ENCODE assay signal across 11 cellular contexts in the genomic region with DNA sequence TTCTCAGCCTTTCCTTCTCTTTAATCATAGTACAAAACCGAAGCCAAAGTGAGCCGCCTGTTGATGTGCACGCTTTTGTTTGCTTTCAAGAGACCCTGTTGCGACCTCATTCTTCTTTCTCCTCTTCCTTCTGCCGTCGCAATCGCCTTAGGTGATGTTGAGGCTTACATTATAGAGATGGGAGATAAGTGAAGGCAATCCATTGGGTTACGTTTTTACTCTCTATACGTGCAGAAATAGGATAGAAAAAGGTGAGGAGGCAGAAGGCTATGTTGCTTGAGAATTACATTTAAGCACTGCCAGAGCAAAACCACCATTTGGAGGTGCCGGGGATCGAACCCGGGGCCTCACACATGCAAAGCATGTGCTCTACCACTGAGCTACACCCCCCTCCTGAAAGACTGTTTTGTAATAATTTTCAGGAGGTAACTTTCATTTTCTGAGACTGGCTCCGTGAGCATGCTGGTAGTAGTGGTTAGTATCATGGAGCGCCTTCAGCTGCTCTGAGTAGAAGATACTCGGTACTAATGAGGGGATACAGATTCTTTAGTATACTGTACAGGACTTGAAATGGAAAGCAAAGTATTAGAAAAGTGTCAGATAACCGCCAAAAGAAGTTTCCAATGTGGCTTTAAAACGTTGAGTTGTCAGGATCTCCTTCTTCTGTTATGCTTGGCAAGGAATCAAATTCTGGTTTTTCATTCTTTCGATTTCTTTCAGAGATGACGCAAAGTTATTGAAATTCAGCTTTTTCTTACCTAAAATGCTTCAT.
A peak's percentile ranks its signal among the peaks of the same experiment; 100 is the strongest.
DNase-seq lines count a peak whose midpoint lies in the region; ATAC-seq and TF ChIP-seq lines count a peak whose summit lies in the region.
"Had no signal": no experiment of that assay in that cellular context is flagged by ENCODE, and none has a peak within 500 bp of the region (broad histone marks: within the 10 kb centered on the region; RNA-seq: fewer than 3 reads in every experiment).

No MANE protein-coding gene starts in this region.

- intact Hi-C loops in Right ventricle myocardium inferior (cut with DNase I), result no loop called here
- intact Hi-C loops in CD14-positive monocyte (cut with micrococcal nuclease), result no loop called here

- H3K4me3 ChIP-seq in skeletal muscle satellite cell (ENCODE audit: low read length), result peak overlapping the region; percentile 28

- no peaks in the 10 kb centered on the region for H3K9me3 ChIP-seq in skeletal muscle satellite cell (replicated peaks; ENCODE audit: low read length)

- H3K27me3 Mint-ChIP-seq in CD14-positive monocyte (ENCODE audit: low read depth in 3 of 3), result peaks cover 11 to 31% (median 21%) of the 10 kb centered on the region in 3 donors

- H3K4me3 Mint-ChIP-seq in CD14-positive monocyte, result no peak overlapping the region
- H3K4me3 Mint-ChIP-seq: T-helper 17 cell had no signal

- no peak for TF ChIP-seq CTCF in CD14-positive monocyte (IDR thresholded peaks at IDR 0.05)

- H3K4me1 Mint-ChIP-seq in CD14-positive monocyte, result no peaks in the 10 kb centered on the region
- H3K4me1 Mint-ChIP-seq: T-helper 17 cell had no signal

- H3K4me1 ChIP-seq in skeletal muscle satellite cell (ENCODE audit: control insufficient read depth, insufficient read depth, low read length), result no peaks in the 10 kb centered on the region

- no peak overlapping the region for H3K27ac Mint-ChIP-seq in CD14-positive monocyte
- H3K27ac Mint-ChIP-seq: T-helper 17 cell had no signal

- peak; percentile 18 for DNase-seq in SKM-1 (lab: John Stamatoyannopoulos, UW; ENCODE audit: unreplicated experiment)
- no peak for DNase-seq in SKM-1 treated with dmso at 0.1 percent for 144 hours (lab: John Stamatoyannopoulos, UW; ENCODE audit: unreplicated experiment)
- DNase-seq in NCI-H82 treated with DMSO at 0.1 percent for 48 hours (lab: John Stamatoyannopoulos, UW; ENCODE audit: unreplicated experiment), result peak; percentile 34
- DNase-seq in dermis blood vessel endothelial cell, result peak; percentile 10
- no peak for DNase-seq in Right ventricle myocardium inferior (ENCODE audit: missing footprints)
- DNase-seq in CD14-positive monocyte (ENCODE audit: low spot score), result no peak
- no peak for DNase-seq in T1000 (lab: John Stamatoyannopoulos, UW)
- DNase-seq: AML-193, T-helper 17 cell had no signal

- H3K4me2 ChIP-seq in skeletal muscle satellite cell (ENCODE audit: low read length), result peak overlapping the region; percentile 4

- no peak overlapping the region for H3K9ac ChIP-seq in skeletal muscle satellite cell (ENCODE audit: low read depth, low read length)

- H3K9me3 Mint-ChIP-seq in CD14-positive monocyte, result peaks cover 5 to 34% (median 32%) of the 10 kb centered on the region in 7 donors

- ATAC-seq in Right ventricle myocardium inferior, result no peak
- ATAC-seq: sciatic nerve, T-helper 17 cell had no signal

- peaks cover 3% of the 10 kb centered on the region for H3K27me3 ChIP-seq in skeletal muscle satellite cell (ENCODE audit: control insufficient read depth, insufficient read depth, low read length)

- H3K36me3 Mint-ChIP-seq in CD14-positive monocyte, result no peaks in the 10 kb centered on the region

- no peaks in the 10 kb centered on the region for H3K36me3 ChIP-seq in skeletal muscle satellite cell (ENCODE audit: insufficient read depth, low read length)

Comparison
In these comparisons a context has a peak if more than half of its experiments do, and no peak if none do; other contexts are left out.
1. DNase-seq: peak in SKM-1 (single experiment), NCI-H82 treated with DMSO at 0.1 percent for 48 hours (single experiment) and dermis blood vessel endothelial cell (single experiment); none in SKM-1 treated with dmso at 0.1 percent for 144 hours (single experiment), Right ventricle myocardium inferior (single experiment), CD14-positive monocyte (single experiment) and T1000 (single experiment).